8 cellular contexts compared by ENCODE assay signal in genomic region chr17:27805520-27806146, GRCh38. TPM values are rescaled to one million over a fixed set of nuclear protein-coding genes. Genes with fewer than 3 reads are reported as not detected.
DNase-seq lines count a peak whose midpoint lies in the region; ATAC-seq and TF ChIP-seq lines count a peak whose summit lies in the region.

No MANE protein-coding gene starts in this region.

- WGBS in adrenal gland, 4 donors, result 1% methylated on average over 13 to 14 of the region's 14 CpGs
- WGBS in urinary bladder, result 2% methylated on average over 14 of the region's 14 CpGs

- H3K36me3 ChIP-seq in DOHH2 (ENCODE audit: control insufficient read depth, low read length) (no peaks in the 10 kb centered on the region), adrenal gland (replicated peaks in 1 of 2) (no peaks in the 10 kb centered on the region), urinary bladder (ENCODE audit: insufficient read depth) (no peaks in the 10 kb centered on the region)

- H3K4me1 ChIP-seq in DOHH2 (ENCODE audit: control insufficient read depth, low read length) (peaks cover 25% of the 10 kb centered on the region), adrenal gland (replicated peaks in 1 of 2) (no peaks in the 10 kb centered on the region), urinary bladder (ENCODE audit: insufficient read depth) (no peaks in the 10 kb centered on the region)

- H3K9me2 ChIP-seq in DOHH2 (replicated peaks; ENCODE audit: control insufficient read depth, low read length), result no peaks in the 10 kb centered on the region

- no peak for TF ChIP-seq POLR2A in adrenal gland (IDR thresholded peaks at IDR 0.05)

- TF ChIP-seq CTCF in DOHH2 (IDR thresholded peaks at IDR 0.05; ENCODE audit: low read depth, low read length, poor library complexity, severe bottlenecking) (peak; percentile 91), adrenal gland (IDR thresholded peaks at IDR 0.05) (peak; percentile 61 to 93 (median 88))

- H3K4me2 ChIP-seq in DOHH2 (ENCODE audit: low read length), result peak overlapping the region; percentile 95

- H4K20me1 ChIP-seq in DOHH2 (ENCODE audit: control insufficient read depth, insufficient read depth, low read depth, low read length), result no peaks in the 10 kb centered on the region

- H3K4me3 ChIP-seq in DOHH2 (ENCODE audit: low read length), result peak overlapping the region; percentile 74
- peak overlapping the region in 1 of 4 donors; percentile 51 for H3K4me3 ChIP-seq in adrenal gland
- H3K4me3 ChIP-seq in urinary bladder (ENCODE audit: low read depth, low read length), result peak overlapping the region; percentile 24

- peak; percentile 95 for ATAC-seq in left ventricle myocardium superior

- H3F3A ChIP-seq in DOHH2 (ENCODE audit: control insufficient read depth, insufficient read depth), result no peaks in the 10 kb centered on the region

- H3K79me2 ChIP-seq in DOHH2 (ENCODE audit: control insufficient read depth, low read length), result no peaks in the 10 kb centered on the region

- intact Hi-C loops in adrenal gland (cut with DNase I) (loop anchor here (5.0 to 10.0 kb wide), 2 partner anchors 72 to 449 kb away; no protein-coding TSS in a partner anchor), left ventricle myocardium superior (cut with micrococcal nuclease) (loop anchor here (2.0 kb wide), 1 partner anchor 75 kb away; no protein-coding TSS in a partner anchor)

- H3K9me3 ChIP-seq in DOHH2 (ENCODE audit: control insufficient read depth, insufficient read depth, low read length) (no peaks in the 10 kb centered on the region), adrenal gland (replicated peaks in 1 of 3) (no peaks in the 10 kb centered on the region)

- H3K27ac ChIP-seq in DOHH2 (ENCODE audit: low read depth, low read length) (no peak overlapping the region), adrenal gland (peak overlapping the region in 1 of 5 donors; percentile 81), urinary bladder (ENCODE audit: low read depth) (no peak overlapping the region)

- H3K27me3 ChIP-seq in DOHH2 (ENCODE audit: control insufficient read depth, low read length), result peaks cover 8% of the 10 kb centered on the region; the same call in 1 of the 2 replicates
- H3K27me3 ChIP-seq in adrenal gland, result no peaks in the 10 kb centered on the region

- DNase-seq in HCEC 1CT (peak; percentile 66), NCI-H1105 treated with DMSO at 0.1 percent for 48 hours (lab: John Stamatoyannopoulos, UW) (peak; percentile 68), SW480 (ENCODE audit: low spot score) (peak; percentile 77), adrenal gland (peak; percentile 85 to 96 (median 88)), left ventricle myocardium superior (peak; percentile 81), pulmonary artery endothelial cell (ENCODE audit: low read depth, low spot score) (peak; percentile 67)

RNA-seq across cellular contexts. Expression of gene NOS2, which starts 5.3 kb away (rescaled TPM):
- total RNA-seq in adrenal gland, result 1 to 10 TPM in 3 of 8 donors, under 1 TPM in 5; 0.17 to 3.3 (median 0.78) TPM
- polyA plus RNA-seq in adrenal gland, result 1 to 10 TPM in 1 of 3 donors, under 1 TPM in 2; 0.48 to 1.0 (median 0.54) TPM
- total RNA-seq in left ventricle myocardium superior, result 0.12 TPM
- total RNA-seq in pulmonary artery endothelial cell, result not detected in 2 replicates
- total RNA-seq in urinary bladder, result 0.26 TPM
- 0.14 TPM for polyA plus RNA-seq in urinary bladder
